In the genomic region with DNA sequence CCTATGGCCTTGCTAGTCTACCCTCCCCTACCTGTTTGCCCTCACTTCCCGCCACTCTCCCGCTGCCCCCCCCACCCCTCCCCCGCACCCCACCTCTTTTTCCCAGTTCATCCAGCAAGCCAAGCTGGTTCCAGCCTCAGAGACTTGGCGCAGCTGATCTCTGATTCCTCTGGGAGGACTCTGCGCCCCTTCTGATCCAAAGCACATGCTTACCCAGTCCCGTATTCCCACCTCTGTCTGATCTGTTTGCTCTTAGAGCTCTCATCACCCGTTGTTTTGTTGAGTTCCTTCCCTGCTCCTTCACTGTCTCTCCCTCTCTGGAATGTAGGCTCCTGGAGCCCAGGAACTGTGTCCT, we compare ENCODE assay signal across 8 cellular contexts. TPM values are rescaled to one million over a fixed set of nuclear protein-coding genes. Genes with fewer than 3 reads are reported as not detected.
A peak's percentile ranks its signal among the peaks of the same experiment; 100 is the strongest.
DNase-seq lines count a peak whose midpoint lies in the region; ATAC-seq and TF ChIP-seq lines count a peak whose summit lies in the region.
"Had no signal": no experiment of that assay in that cellular context is flagged by ENCODE, and none has a peak within 500 bp of the region (broad histone marks: within the 10 kb centered on the region; RNA-seq: fewer than 3 reads in every experiment).

No MANE protein-coding gene starts in this region.

- WGBS in trophoblast cell (ENCODE audit: extremely low coverage, insufficient coverage, insufficient read length) = no CpG with 5 or more reads among the region's 7 CpGs

- peak overlapping the region; percentile 80 for H3K4me3 Mint-ChIP-seq in dendritic cell treated with granulocyte-macrophage colony-stimulating factor and Interleukin-4, amounts not matched to agents 40 ng/mL and 50 ng/mL, for 4 days

- no peaks in the 10 kb centered on the region for H3K27me3 Mint-ChIP-seq in dendritic cell treated with granulocyte-macrophage colony-stimulating factor and Interleukin-4, amounts not matched to agents 40 ng/mL and 50 ng/mL, for 4 days

- peaks cover 24% of the 10 kb centered on the region for H3K36me3 Mint-ChIP-seq in dendritic cell treated with granulocyte-macrophage colony-stimulating factor and Interleukin-4, amounts not matched to agents 40 ng/mL and 50 ng/mL, for 4 days (ENCODE audit: low read depth)

- H3K9ac ChIP-seq in ES-I3 (ENCODE audit: low read depth, low read length) (peak overlapping the region; percentile 67; the same call in 1 of the 2 replicates), OCI-LY1 (ENCODE audit: low read length) (no peak overlapping the region), trophoblast cell (ENCODE audit: low read length) (no peak overlapping the region)

- no peak overlapping the region for H2BK120ac ChIP-seq in trophoblast cell (ENCODE audit: insufficient read depth, low read length, poor library complexity)

- H3K9me3 ChIP-seq in ES-I3 (ENCODE audit: control insufficient read depth, insufficient read depth, low read length) (no peaks in the 10 kb centered on the region), OCI-LY1 (ENCODE audit: low read length) (no peaks in the 10 kb centered on the region), trophoblast cell (ENCODE audit: insufficient read depth, low read depth, low read length) (no peaks in the 10 kb centered on the region)

- ATAC-seq in HG02840 (IDR thresholded peaks at IDR 0.05; ENCODE audit: low FRiP score, unreplicated experiment) (no peak), GM21515 (IDR thresholded peaks at IDR 0.05; ENCODE audit: unreplicated experiment) (no peak)

- TF ChIP-seq CTCF in OCI-LY1 (IDR thresholded peaks at IDR 0.05; ENCODE audit: low read length) = no peak

- no peak overlapping the region for H4K12ac ChIP-seq in trophoblast cell (ENCODE audit: low read depth, low read length)

- H3K4ac ChIP-seq in trophoblast cell (ENCODE audit: low read depth, low read length) = no peak overlapping the region

- H2AFZ ChIP-seq in OCI-LY1 (ENCODE audit: low read length) = no peak overlapping the region
- H2AFZ ChIP-seq in trophoblast cell (ENCODE audit: insufficient read depth, low read length, poor library complexity) = peak overlapping the region; percentile 99

- peak overlapping the region; percentile 85 for H4K8ac ChIP-seq in trophoblast cell (ENCODE audit: low read depth, low read length)

- no peaks in the 10 kb centered on the region for H3F3A ChIP-seq in OCI-LY1 (ENCODE audit: insufficient read depth, low read length)

- no peak overlapping the region for H3K23ac ChIP-seq in trophoblast cell (ENCODE audit: low read length)

- no peak for DNase-seq in trophoblast cell
- DNase-seq in middle frontal gyrus (ENCODE audit: extremely low spot score, low spot score) = no peak
- DNase-seq: stimulated activated naive CD4-positive, alpha-beta T cell treated with Interleukin-2 at 50 U/mL for 16 hours had no signal

- peaks cover 21% of the 10 kb centered on the region for H3K4me1 ChIP-seq in ES-I3 (ENCODE audit: insufficient read depth, low read length)
- H3K4me1 ChIP-seq in OCI-LY1 (ENCODE audit: insufficient read depth, low read length, severe bottlenecking) = peaks cover 34% of the 10 kb centered on the region
- peaks cover 17 to 27% of the 10 kb centered on the region in 2 experiments for H3K4me1 ChIP-seq in trophoblast cell (ENCODE audit: control insufficient read depth in 1 of 2, insufficient read depth in 2 of 2, low read length in 2 of 2)

- H3K79me2 ChIP-seq in OCI-LY1 (ENCODE audit: insufficient read depth, low read length) (peaks cover 14% of the 10 kb centered on the region; the same call in 1 of the 2 replicates), trophoblast cell (ENCODE audit: control insufficient read depth, insufficient read depth, low read length, poor library complexity) (peaks cover 13% of the 10 kb centered on the region)

- H3K27me3 ChIP-seq in OCI-LY1 (ENCODE audit: insufficient read depth, low read length) = no peaks in the 10 kb centered on the region
- H3K27me3 ChIP-seq in trophoblast cell (ENCODE audit: insufficient read depth, low read length) = no peaks in the 10 kb centered on the region

- H2BK12ac ChIP-seq in trophoblast cell (ENCODE audit: low read length) = no peak overlapping the region

- no peaks in the 10 kb centered on the region for H3K9me2 ChIP-seq in OCI-LY1 (ENCODE audit: low read depth, low read length)

- intact Hi-C loops in dendritic cell treated with granulocyte-macrophage colony-stimulating factor and Interleukin-4, amounts not matched to agents 40 ng/mL and 50 ng/mL, for 4 days (cut with micrococcal nuclease) = loop anchor here (10.0 kb wide), 1 partner anchor 122 kb away; the partner anchor contains the start of gene KLF15

- no peak overlapping the region for H3K18ac ChIP-seq in trophoblast cell (ENCODE audit: low read length)

- H3K4me2 ChIP-seq in OCI-LY1 (ENCODE audit: low read length) (peak overlapping the region; percentile 93; the same call in 1 of the 2 replicates), trophoblast cell (ENCODE audit: low read length) (peak overlapping the region; percentile 77)

- peaks cover 13% of the 10 kb centered on the region for H3K79me1 ChIP-seq in trophoblast cell (ENCODE audit: low read length)

- H3K4me3 ChIP-seq in OCI-LY1 (ENCODE audit: low read depth, low read length, poor library complexity, severe bottlenecking) = peak overlapping the region; percentile 76
- no peak overlapping the region for H3K4me3 ChIP-seq in trophoblast cell (ENCODE audit: low read depth, low read length)

- no peak overlapping the region for H2AK5ac ChIP-seq in trophoblast cell (ENCODE audit: low read length)

- peak overlapping the region; percentile 87 for H3K27ac Mint-ChIP-seq in dendritic cell treated with granulocyte-macrophage colony-stimulating factor and Interleukin-4, amounts not matched to agents 40 ng/mL and 50 ng/mL, for 4 days

- H3K14ac ChIP-seq in trophoblast cell (ENCODE audit: low read length) = no peak overlapping the region

- H3K9me3 Mint-ChIP-seq in dendritic cell treated with granulocyte-macrophage colony-stimulating factor and Interleukin-4, amounts not matched to agents 40 ng/mL and 50 ng/mL, for 4 days = no peaks in the 10 kb centered on the region

- peaks cover 45% of the 10 kb centered on the region for H3K4me1 Mint-ChIP-seq in dendritic cell treated with granulocyte-macrophage colony-stimulating factor and Interleukin-4, amounts not matched to agents 40 ng/mL and 50 ng/mL, for 4 days (ENCODE audit: low read depth)

- H2BK5ac ChIP-seq in trophoblast cell (ENCODE audit: low read depth, low read length, poor library complexity) = no peak overlapping the region

- no peak overlapping the region for H4K91ac ChIP-seq in trophoblast cell (ENCODE audit: low read depth, low read length)

- no peak overlapping the region for H3K27ac ChIP-seq in OCI-LY1 (ENCODE audit: low read depth, low read length, poor library complexity, severe bottlenecking)
- no peak overlapping the region for H3K27ac ChIP-seq in trophoblast cell (ENCODE audit: low read depth, low read length)

- H4K20me1 ChIP-seq in OCI-LY1 (ENCODE audit: insufficient read depth, low read length) = no peaks in the 10 kb centered on the region

- H3K36me3 ChIP-seq in ES-I3 (ENCODE audit: insufficient read depth, low read length) (no peaks in the 10 kb centered on the region; the same call in 1 of the 2 replicates), OCI-LY1 (ENCODE audit: insufficient read depth, low read length) (peaks cover 5% of the 10 kb centered on the region; the same call in 1 of the 2 replicates), trophoblast cell (ENCODE audit: control insufficient read depth in 1 of 2, insufficient read depth in 2 of 2, low read length in 2 of 2) (no peaks in the 10 kb centered on the region)

RNA-seq across cellular contexts. Expression of gene ZXDC, which starts 1.3 kb away (rescaled TPM):
- 8.6 and 9.1 TPM in 2 replicates for polyA plus RNA-seq in trophoblast cell (2013)

RNA-seq across cellular contexts. Expression of gene UROC1, which starts 40.6 kb away (rescaled TPM):
- not detected in 2 replicates for polyA plus RNA-seq in trophoblast cell (2013)

RNA-seq across cellular contexts. Expression of gene CHST13, which starts 47.0 kb away (rescaled TPM):
- not detected in 2 replicates for polyA plus RNA-seq in trophoblast cell (2013)
